ENCODE assay signal across 8 cellular contexts in genomic region chr9:127123239-127123935, GRCh38. TPM values are rescaled to one million over a fixed set of nuclear protein-coding genes. Genes with fewer than 3 reads are reported as not detected.
DNase-seq lines count a peak whose midpoint lies in the region; ATAC-seq, FAIRE-seq and TF ChIP-seq lines count a peak whose summit lies in the region.

No MANE protein-coding gene starts in this region.

- peaks cover 2% of the 10 kb centered on the region for H4K20me1 ChIP-seq in hepatocyte (ENCODE audit: insufficient read depth, poor library complexity, severe bottlenecking)

- H3K9me3 ChIP-seq in WERI-Rb-1 (ENCODE audit: severe bottlenecking) (no peaks in the 10 kb centered on the region), hepatocyte (ENCODE audit: low read depth) (no peaks in the 10 kb centered on the region), gastrocnemius medialis (no peaks in the 10 kb centered on the region)

- peak overlapping the region; percentile 80 for H3K4me2 ChIP-seq in hepatocyte

- H3K4me1 ChIP-seq in hepatocyte (ENCODE audit: insufficient read depth) (peaks cover 12% of the 10 kb centered on the region), gastrocnemius medialis (peaks cover 35 to 49% of the 10 kb centered on the region in 2 donors)

- H3K4me3 ChIP-seq in WERI-Rb-1 (ENCODE audit: low read depth, low read length) (peak overlapping the region; percentile 47), hepatocyte (no peak overlapping the region), gastrocnemius medialis (peak overlapping the region; percentile 67 to 94 (median 77))

- intact Hi-C loops in gastrocnemius medialis (cut with DNase I; ENCODE audit: low total_unique reads), result loop anchor here (2.0 kb wide), 1 partner anchor 63 kb away; no protein-coding TSS in a partner anchor

- H2AFZ ChIP-seq in hepatocyte, result no peak overlapping the region

- DNase-seq in HT-29 (ENCODE audit: low spot score) (peak; percentile 43), WERI-Rb-1 (peak; percentile 74), hepatocyte (ENCODE audit: low spot score) (no peak), gastrocnemius medialis (peak in 1 of 2 donors; percentile 59), HuH-7 (ENCODE audit: low spot score) (no peak), frontal cortex (ENCODE audit: low spot score in 2 of 2) (no peak)
- no peak for DNase-seq in activated CD8-positive, alpha-beta memory T cell treated with anti-CD3 and anti-CD28 coated beads for 24 hours
- no peak for DNase-seq in stimulated activated CD4-positive, alpha-beta T cell treated with anti-CD3 and anti-CD28 coated beads, Interleukin-12 subunit alpha, Interleukin-12 subunit beta, amount 100 ng/mL, for 4 hours

- no peaks in the 10 kb centered on the region for H3K9me2 ChIP-seq in hepatocyte (replicated peaks; ENCODE audit: insufficient read depth)

- 68% methylated on average over 9 of the region's 9 CpGs for WGBS in hepatocyte (ENCODE audit: low lambda C conversion rate, missing lambda C conversion rate)

- peak; percentile 4 for ATAC-seq in gastrocnemius medialis

- no peak for FAIRE-seq in frontal cortex (lab: Jason Lieb, UNC)

- no peaks in the 10 kb centered on the region for H3K27me3 ChIP-seq in WERI-Rb-1 (ENCODE audit: insufficient read depth, low read depth, severe bottlenecking)
- H3K27me3 ChIP-seq in hepatocyte, result no peaks in the 10 kb centered on the region
- H3K27me3 ChIP-seq in gastrocnemius medialis, result no peaks in the 10 kb centered on the region

- peak overlapping the region; percentile 36 for H3K27ac ChIP-seq in WERI-Rb-1
- peak overlapping the region; percentile 88 for H3K27ac ChIP-seq in hepatocyte
- peak overlapping the region; percentile 91 to 95 (median 94) for H3K27ac ChIP-seq in gastrocnemius medialis

- TF ChIP-seq CTCF in WERI-Rb-1 (IDR thresholded peaks at IDR 0.05; ENCODE audit: low read depth, low read length) (no peak), hepatocyte (IDR thresholded peaks at IDR 0.05; ENCODE audit: poor library complexity) (no peak), gastrocnemius medialis (IDR thresholded peaks at IDR 0.05 in 4 of 5, conservative IDR thresholded peaks at IDR 0.05 in 1 of 5) (no peak)

- no peak for TF ChIP-seq POLR2A in gastrocnemius medialis (IDR thresholded peaks at IDR 0.05)

- H3K36me3 ChIP-seq in WERI-Rb-1 (peaks cover 4% of the 10 kb centered on the region; the same call in 1 of the 2 replicates), hepatocyte (replicated peaks; ENCODE audit: insufficient read depth, low read depth) (no peaks in the 10 kb centered on the region), gastrocnemius medialis (no peaks in the 10 kb centered on the region)

- H3K79me2 ChIP-seq in hepatocyte, result peaks cover 21% of the 10 kb centered on the region

- in situ Hi-C loops in gastrocnemius medialis (cut with MboI; ENCODE audit: low sequenced_read_pairs in 4 of 4), result no loop called here

RNA-seq across cellular contexts. Expression of gene ANGPTL2, which starts 1.0 kb away (rescaled TPM):
- 0.08 and 0.29 TPM in 2 replicates for total RNA-seq in HT-29 (2014; rRNA removed; shearing (Covaris generic))
- total RNA-seq in hepatocyte, result 17.6 and 18.0 TPM in 2 replicates
- polyA plus RNA-seq in hepatocyte, result 25.6 and 28.6 TPM in 2 replicates
- 10 to 100 TPM in 3 of 4 donors, 1 to 10 TPM in 1; 9.1 to 48.3 (median 12.1) TPM for total RNA-seq in gastrocnemius medialis
- 2.0 TPM for total RNA-seq in frontal cortex

Comparison
In these comparisons a context has a peak if more than half of its experiments do, and no peak if none do; other contexts are left out.
1. DNase-seq: peak in HT-29 (single experiment) and WERI-Rb-1 (single experiment); none in hepatocyte (single experiment), activated CD8-positive, alpha-beta memory T cell treated with anti-CD3 and anti-CD28 coated beads for 24 hours (single experiment), HuH-7 (single experiment), stimulated activated CD4-positive, alpha-beta T cell treated with anti-CD3 and anti-CD28 coated beads, Interleukin-12 subunit alpha, Interleukin-12 subunit beta, amount 100 ng/mL, for 4 hours (single experiment) and frontal cortex (0 of 2).
2. H3K27ac ChIP-seq: peak in every context shown above with its lines; median percentile 94 in gastrocnemius medialis; 88 in hepatocyte; 36 in WERI-Rb-1.